ENCODE assay signal across 8 cellular contexts in genomic region chr1:212485895-212486590, GRCh38. TPM values are rescaled to one million over a fixed set of nuclear protein-coding genes. Genes with fewer than 3 reads are reported as not detected.
DNase-seq lines count a peak whose midpoint lies in the region; ATAC-seq and TF ChIP-seq lines count a peak whose summit lies in the region.

No MANE protein-coding gene starts in this region.

- H3K4ac ChIP-seq in mesenchymal stem cell (ENCODE audit: low read depth in 1 of 2, low read length in 2 of 2), result no peak overlapping the region

- 19% methylated on average over 9 of the region's 9 CpGs for WGBS in mammary epithelial cell (ENCODE audit: low coverage, missing lambda C conversion rate)
- WGBS in mesenchymal stem cell, result 29% methylated on average over 8 of the region's 9 CpGs

- H3K9ac ChIP-seq in mammary epithelial cell (ENCODE audit: insufficient read depth, low read length) (peak overlapping the region; percentile 47), mesenchymal stem cell (ENCODE audit: low read length) (peak overlapping the region; percentile 56)

- peaks cover 4% of the 10 kb centered on the region for H3K27me3 Mint-ChIP-seq in activated CD4-positive, alpha-beta T cell treated with anti-CD3 and anti-CD28 coated beads, Interleukin-2, amount 10 ng/mL, durations not matched to agents 7 days and 5 days

- no peak overlapping the region for H4K91ac ChIP-seq in mesenchymal stem cell (ENCODE audit: low read length)

- H3K27ac ChIP-seq in mammary epithelial cell (ENCODE audit: insufficient read depth, low read depth, low read length) (peak overlapping the region; percentile 88), mesenchymal stem cell (ENCODE audit: low read length, poor library complexity, severe bottlenecking) (peak overlapping the region; percentile 9)

- no peak overlapping the region for H3K27ac Mint-ChIP-seq in activated CD4-positive, alpha-beta T cell treated with anti-CD3 and anti-CD28 coated beads, Interleukin-2, amount 10 ng/mL, durations not matched to agents 7 days and 5 days

- intact Hi-C loops in mammary epithelial cell (cut with micrococcal nuclease), result loop anchor here (1.0 kb wide), 2 partner anchors 110 to 122 kb away; partner anchors contain the start of gene ATF3

- peak overlapping the region in 1 of 2 experiments; percentile 1 for H3K18ac ChIP-seq in mesenchymal stem cell (ENCODE audit: low read depth in 1 of 2, low read length in 2 of 2)

- no peak overlapping the region for H2BK5ac ChIP-seq in mesenchymal stem cell (ENCODE audit: low read depth, low read length, poor library complexity, severe bottlenecking)

- H2AFZ ChIP-seq in mammary epithelial cell (ENCODE audit: low read depth, low read length) (no peak overlapping the region), mesenchymal stem cell (ENCODE audit: low read depth, low read length) (no peak overlapping the region)

- no peak overlapping the region for H2BK12ac ChIP-seq in mesenchymal stem cell (ENCODE audit: low read length in 2 of 2)

- no peak overlapping the region for H2BK15ac ChIP-seq in mesenchymal stem cell (ENCODE audit: low read depth, poor library complexity, severe bottlenecking)

- ATAC-seq in left lobe of liver, result no peak

- dilution Hi-C loops in mammary epithelial cell (cut with HindIII; ENCODE audit: low sequenced_read_pairs), result loop anchor here (5.0 kb wide), 2 partner anchors 71 to 121 kb away; partner anchors contain the start of gene ATF3

- H4K8ac ChIP-seq in mesenchymal stem cell (ENCODE audit: low read length), result no peak overlapping the region

- H3K23ac ChIP-seq in mesenchymal stem cell (ENCODE audit: low read length in 2 of 2), result no peak overlapping the region

- no peak overlapping the region for H2BK120ac ChIP-seq in mesenchymal stem cell (ENCODE audit: low read depth, low read length)

- DNase-seq in AG09309 (ENCODE audit: low read depth) (peak; percentile 84), HCEC 1CT (peak; percentile 73), NCI-H524 (lab: John Stamatoyannopoulos, UW) (peak; percentile 51 to 71), mammary epithelial cell (peak; percentile 99), mesenchymal stem cell (peak; percentile 98), left lobe of liver (ENCODE audit: low spot score) (no peak), OCI-M2 (lab: John Stamatoyannopoulos, UW; ENCODE audit: unreplicated experiment) (no peak)
- no peak for DNase-seq in activated CD4-positive, alpha-beta T cell treated with anti-CD3 and anti-CD28 coated beads, Interleukin-2, amount 10 ng/mL, durations not matched to agents 7 days and 5 days

- CTCF ChIA-PET in mammary epithelial cell (lab: Charles Lee; ENCODE audit: low non-redundant PET), result no interaction called here
- CTCF ChIA-PET in activated CD4-positive, alpha-beta T cell treated with anti-CD3 and anti-CD28 coated beads, Interleukin-2, amount 10 ng/mL, durations not matched to agents 7 days and 5 days (lab: Charles Lee), result no interaction called here

- no peaks in the 10 kb centered on the region for H3K36me3 Mint-ChIP-seq in activated CD4-positive, alpha-beta T cell treated with anti-CD3 and anti-CD28 coated beads, Interleukin-2, amount 10 ng/mL, durations not matched to agents 7 days and 5 days (ENCODE audit: low read depth)

- H3K4me1 ChIP-seq in mammary epithelial cell (ENCODE audit: insufficient read depth, low read length) (peaks cover 24% of the 10 kb centered on the region), mesenchymal stem cell (ENCODE audit: control insufficient read depth, insufficient read depth, low read depth, low read length) (peaks cover 36% of the 10 kb centered on the region)

- H3K4me3 ChIP-seq in AG09309 (ENCODE audit: control insufficient read depth, low read depth, low read length), result no peak overlapping the region
- no peak overlapping the region for H3K4me3 ChIP-seq in mammary epithelial cell (replicated peaks in 1 of 3; ENCODE audit: insufficient read depth in 1 of 3, low read depth in 2 of 3, low read length in 3 of 3)
- H3K4me3 ChIP-seq in mesenchymal stem cell (ENCODE audit: insufficient read depth in 1 of 2, low read depth in 1 of 2, low read length in 2 of 2), result no peak overlapping the region

- H3K79me2 ChIP-seq in mammary epithelial cell (ENCODE audit: insufficient read depth, low read length), result no peaks in the 10 kb centered on the region

- H3K4me1 Mint-ChIP-seq in activated CD4-positive, alpha-beta T cell treated with anti-CD3 and anti-CD28 coated beads, Interleukin-2, amount 10 ng/mL, durations not matched to agents 7 days and 5 days, result no peaks in the 10 kb centered on the region

- no peaks in the 10 kb centered on the region for H4K20me1 ChIP-seq in mammary epithelial cell (ENCODE audit: insufficient read depth, low read length)

- no peaks in the 10 kb centered on the region for H3K9me3 ChIP-seq in mammary epithelial cell (replicated peaks; ENCODE audit: insufficient read depth, low read length)
- H3K9me3 ChIP-seq in mesenchymal stem cell (ENCODE audit: control insufficient read depth, low read length), result no peaks in the 10 kb centered on the region

- in situ Hi-C loops in mammary epithelial cell (cut with MboI; ENCODE audit: low sequenced_read_pairs in 2 of 2), result loop anchor here (5.0 to 25.0 kb wide), 4 partner anchors 71 to 501 kb away; partner anchors contain the start of gene ATF3 (in 1 of the 2)

- H3K79me1 ChIP-seq in mesenchymal stem cell (replicated peaks; ENCODE audit: low read length, poor library complexity, severe bottlenecking), result no peaks in the 10 kb centered on the region

- POLR2A ChIA-PET in activated CD4-positive, alpha-beta T cell treated with anti-CD3 and anti-CD28 coated beads, Interleukin-2, amount 10 ng/mL, durations not matched to agents 7 days and 5 days (lab: Charles Lee), result no interaction called here

- no peaks in the 10 kb centered on the region for H3K27me3 ChIP-seq in mammary epithelial cell (ENCODE audit: insufficient read depth, low read length)
- no peaks in the 10 kb centered on the region for H3K27me3 ChIP-seq in mesenchymal stem cell (ENCODE audit: control insufficient read depth in 1 of 2, insufficient read depth in 1 of 2, low read length in 2 of 2)

- TSS peak; percentile 44 for BruUV-seq in mammary epithelial cell (replicated peaks; lab: Mats Ljungman, UMichigan)

- peak overlapping the region; percentile 36 for H2AK5ac ChIP-seq in mesenchymal stem cell (ENCODE audit: low read length, severe bottlenecking)

- peak overlapping the region; percentile 3 for H3K4me2 ChIP-seq in mammary epithelial cell (ENCODE audit: insufficient read depth, low read depth, low read length)
- H3K4me2 ChIP-seq in mesenchymal stem cell (ENCODE audit: low read length, poor library complexity, severe bottlenecking), result no peak overlapping the region

- no peak for TF ChIP-seq CTCF in AG09309 (IDR thresholded peaks at IDR 0.05; ENCODE audit: control insufficient read depth, insufficient read depth, low read depth, low read length, missing control alignments)
- no peak for TF ChIP-seq CTCF in mammary epithelial cell (conservative IDR thresholded peaks at IDR 0.05 in 1 of 2, IDR thresholded peaks at IDR 0.05 in 1 of 2; ENCODE audit: extremely low read depth in 1 of 2, insufficient read depth in 1 of 2, low read depth in 1 of 2, low read length in 2 of 2)

- no peaks in the 10 kb centered on the region for H3K9me3 Mint-ChIP-seq in activated CD4-positive, alpha-beta T cell treated with anti-CD3 and anti-CD28 coated beads, Interleukin-2, amount 10 ng/mL, durations not matched to agents 7 days and 5 days

- H3K36me3 ChIP-seq in mammary epithelial cell (ENCODE audit: insufficient read depth, low read length) (no peaks in the 10 kb centered on the region), mesenchymal stem cell (ENCODE audit: control insufficient read depth in 1 of 2, insufficient read depth in 2 of 2, low read depth in 1 of 2, low read length in 2 of 2) (no peaks in the 10 kb centered on the region)

- no peak overlapping the region for H3K4me3 Mint-ChIP-seq in activated CD4-positive, alpha-beta T cell treated with anti-CD3 and anti-CD28 coated beads, Interleukin-2, amount 10 ng/mL, durations not matched to agents 7 days and 5 days

- no peak overlapping the region for H3K14ac ChIP-seq in mesenchymal stem cell (ENCODE audit: low read length in 2 of 2)

RNA-seq across cellular contexts. Expression of gene NENF, which starts 53.3 kb away (rescaled TPM):
- 10 to 100 TPM; 35.5 to 46.2 TPM for total RNA-seq in mammary epithelial cell
- 37.5 TPM for polyA plus RNA-seq in mammary epithelial cell
- polyA minus RNA-seq in mammary epithelial cell, result 8.3 TPM
- polyA plus RNA-seq in mesenchymal stem cell (2013, experiment 1 of 2), result 44.7 TPM
- polyA plus RNA-seq in mesenchymal stem cell (2013, experiment 2 of 2), result 49.2 TPM
- 23.8 TPM for total RNA-seq in left lobe of liver
- 10 to 100 TPM; 28.3 to 29.3 TPM for total RNA-seq in activated CD4-positive, alpha-beta T cell treated with anti-CD3 and anti-CD28 coated beads, Interleukin-2, amount 10 ng/mL, durations not matched to agents 7 days and 5 days

Comparison
In these comparisons a context has a peak if more than half of its experiments do, and no peak if none do; other contexts are left out.
1. DNase-seq: peak in AG09309 (single experiment), HCEC 1CT (single experiment), NCI-H524 (2 of 2), mammary epithelial cell (single experiment) and mesenchymal stem cell (single experiment); none in left lobe of liver (single experiment), activated CD4-positive, alpha-beta T cell treated with anti-CD3 and anti-CD28 coated beads, Interleukin-2, amount 10 ng/mL, durations not matched to agents 7 days and 5 days (single experiment) and OCI-M2 (single experiment).